ENCODE assay signal across 14 cellular contexts in the genomic region with DNA sequence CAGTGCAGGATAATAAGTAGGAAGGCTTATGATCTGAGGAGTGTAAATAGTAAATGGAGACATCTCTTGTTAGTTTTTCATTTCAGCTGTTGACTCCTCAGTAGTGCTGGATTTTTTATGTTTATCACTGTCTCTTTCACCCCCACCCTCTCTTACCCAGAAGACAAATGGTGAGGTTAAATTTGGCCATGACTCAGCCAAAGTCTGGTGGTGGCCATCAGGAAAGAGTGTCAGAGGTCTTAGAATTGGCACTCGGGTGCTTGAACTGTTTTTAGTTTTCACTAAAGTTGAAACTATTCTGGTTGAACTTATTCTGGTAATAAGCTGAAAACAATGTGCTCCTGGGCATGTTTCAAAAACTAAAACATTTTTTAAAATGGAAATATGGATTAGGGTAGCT.
DNase-seq lines count a peak whose midpoint lies in the region; ATAC-seq and TF ChIP-seq lines count a peak whose summit lies in the region.
"Had no signal": no experiment of that assay in that cellular context is flagged by ENCODE, and none has a peak within 500 bp of the region (broad histone marks: within the 10 kb centered on the region; RNA-seq: fewer than 3 reads in every experiment).

No MANE protein-coding gene starts in this region.

- H3K36me3 ChIP-seq in subcutaneous abdominal adipose tissue (ENCODE audit: control insufficient read depth in 5 of 5, insufficient read depth in 5 of 5, low read length in 5 of 5): no peaks in the 10 kb centered on the region

- peaks cover 0 to 29% (median 10%) of the 10 kb centered on the region in 5 donors for H3K4me1 ChIP-seq in subcutaneous abdominal adipose tissue (ENCODE audit: control insufficient read depth in 5 of 5, insufficient read depth in 5 of 5, low read length in 5 of 5)

- H3K9me3 ChIP-seq in subcutaneous abdominal adipose tissue (ENCODE audit: control insufficient read depth in 5 of 5, low read length in 5 of 5): no peaks in the 10 kb centered on the region

- no peak for TF ChIP-seq CTCF in fibroblast of pulmonary artery (IDR thresholded peaks at IDR 0.05; ENCODE audit: low read length, missing control alignments)

- peak overlapping the region; percentile 8 for H3K27ac ChIP-seq in subcutaneous abdominal adipose tissue (ENCODE audit: low read depth, low read length)

- H3K27me3 ChIP-seq in subcutaneous abdominal adipose tissue (ENCODE audit: control insufficient read depth in 5 of 5, insufficient read depth in 4 of 5, low read length in 5 of 5): no peaks in the 10 kb centered on the region

- H3K9ac ChIP-seq in subcutaneous abdominal adipose tissue (ENCODE audit: low read length in 5 of 5): no peak overlapping the region

- peak; percentile 40; the same call in 2 of the 3 replicates for ATAC-seq in SK-N-SH treated with all-trans-retinoic acid at 6 μM for 48 hours
- no peak for ATAC-seq in HG03159 (IDR thresholded peaks at IDR 0.05; ENCODE audit: unreplicated experiment)

- H3K4me3 ChIP-seq in fibroblast of pulmonary artery (replicated peaks; ENCODE audit: low read depth, low read length): no peak overlapping the region
- H3K4me3 ChIP-seq in subcutaneous abdominal adipose tissue (ENCODE audit: low read depth in 1 of 5, low read length in 5 of 5): no peak overlapping the region

- peak; percentile 61 for DNase-seq in NCI-H510A treated with DMSO at 0.1 percent for 48 hours (lab: John Stamatoyannopoulos, UW)
- no peak for DNase-seq in NCI-H510A (lab: John Stamatoyannopoulos, UW)
- DNase-seq in fibroblast of pulmonary artery (ENCODE audit: low read depth): peak; percentile 31
- DNase-seq in iPS-NIHi11 (ENCODE audit: low spot score): no peak
- DNase-seq in RPMI8226: no peak
- DNase-seq: 8988T; activated naive CD4-positive, alpha-beta T cell treated with anti-CD3 and anti-CD28 coated beads, Interleukin-2, amount 10 ng/mL, durations not matched to agents 7 days and 5 days; activated T-cell treated with anti-CD3 and anti-CD28 coated beads for 4 hours; endodermal cell; glutamatergic neuron; stimulated activated CD4-positive, alpha-beta T cell treated with anti-CD3 and anti-CD28 coated beads, Interleukin-4, amount 100 ng/mL, for 1 hour had no signal

TF ChIP-seq in SK-N-SH treated with all-trans-retinoic acid at 6 μM for 48 hours, 23 proteins besides CTCF, POLR2A, EP300 and RAD21:
- no peak for TF ChIP-seq ZNF8 (CRISPR knock-in tag; IDR thresholded peaks at IDR 0.05)
- TF ChIP-seq ARNTL (CRISPR knock-in tag; IDR thresholded peaks at IDR 0.05; ENCODE audit: borderline replicate concordance, low read depth): no peak
- no peak for TF ChIP-seq GLIS3 (CRISPR knock-in tag; IDR thresholded peaks at IDR 0.05)
- TF ChIP-seq, protein P1, sequence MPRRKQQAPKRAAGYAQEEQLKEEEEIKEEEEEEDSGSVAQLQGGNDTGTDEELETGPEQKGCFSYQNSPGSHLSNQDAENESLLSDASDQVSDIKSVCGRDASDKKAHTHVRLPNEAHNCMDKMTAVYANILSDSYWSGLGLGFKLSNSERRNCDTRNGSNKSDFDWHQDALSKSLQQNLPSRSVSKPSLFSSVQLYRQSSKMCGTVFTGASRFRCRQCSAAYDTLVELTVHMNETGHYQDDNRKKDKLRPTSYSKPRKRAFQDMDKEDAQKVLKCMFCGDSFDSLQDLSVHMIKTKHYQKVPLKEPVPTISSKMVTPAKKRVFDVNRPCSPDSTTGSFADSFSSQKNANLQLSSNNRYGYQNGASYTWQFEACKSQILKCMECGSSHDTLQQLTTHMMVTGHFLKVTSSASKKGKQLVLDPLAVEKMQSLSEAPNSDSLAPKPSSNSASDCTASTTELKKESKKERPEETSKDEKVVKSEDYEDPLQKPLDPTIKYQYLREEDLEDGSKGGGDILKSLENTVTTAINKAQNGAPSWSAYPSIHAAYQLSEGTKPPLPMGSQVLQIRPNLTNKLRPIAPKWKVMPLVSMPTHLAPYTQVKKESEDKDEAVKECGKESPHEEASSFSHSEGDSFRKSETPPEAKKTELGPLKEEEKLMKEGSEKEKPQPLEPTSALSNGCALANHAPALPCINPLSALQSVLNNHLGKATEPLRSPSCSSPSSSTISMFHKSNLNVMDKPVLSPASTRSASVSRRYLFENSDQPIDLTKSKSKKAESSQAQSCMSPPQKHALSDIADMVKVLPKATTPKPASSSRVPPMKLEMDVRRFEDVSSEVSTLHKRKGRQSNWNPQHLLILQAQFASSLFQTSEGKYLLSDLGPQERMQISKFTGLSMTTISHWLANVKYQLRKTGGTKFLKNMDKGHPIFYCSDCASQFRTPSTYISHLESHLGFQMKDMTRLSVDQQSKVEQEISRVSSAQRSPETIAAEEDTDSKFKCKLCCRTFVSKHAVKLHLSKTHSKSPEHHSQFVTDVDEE (CRISPR knock-in tag; IDR thresholded peaks at IDR 0.05): no peak
- TF ChIP-seq SNAI2 (CRISPR knock-in tag; IDR thresholded peaks at IDR 0.05): no peak
- TF ChIP-seq ZFP3 (CRISPR knock-in tag; IDR thresholded peaks at IDR 0.05): no peak
- no peak for TF ChIP-seq TCF4 (CRISPR knock-in tag; IDR thresholded peaks at IDR 0.05; ENCODE audit: borderline replicate concordance)
- TF ChIP-seq, protein P2, sequence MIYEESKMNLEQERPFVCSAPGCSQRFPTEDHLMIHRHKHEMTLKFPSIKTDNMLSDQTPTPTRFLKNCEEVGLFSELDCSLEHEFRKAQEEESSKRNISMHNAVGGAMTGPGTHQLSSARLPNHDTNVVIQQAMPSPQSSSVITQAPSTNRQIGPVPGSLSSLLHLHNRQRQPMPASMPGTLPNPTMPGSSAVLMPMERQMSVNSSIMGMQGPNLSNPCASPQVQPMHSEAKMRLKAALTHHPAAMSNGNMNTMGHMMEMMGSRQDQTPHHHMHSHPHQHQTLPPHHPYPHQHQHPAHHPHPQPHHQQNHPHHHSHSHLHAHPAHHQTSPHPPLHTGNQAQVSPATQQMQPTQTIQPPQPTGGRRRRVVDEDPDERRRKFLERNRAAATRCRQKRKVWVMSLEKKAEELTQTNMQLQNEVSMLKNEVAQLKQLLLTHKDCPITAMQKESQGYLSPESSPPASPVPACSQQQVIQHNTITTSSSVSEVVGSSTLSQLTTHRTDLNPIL (CRISPR knock-in tag; IDR thresholded peaks at IDR 0.05; ENCODE audit: low read depth): no peak
- no peak for TF ChIP-seq RARB (CRISPR knock-in tag; IDR thresholded peaks at IDR 0.05)
- TF ChIP-seq TOX (CRISPR knock-in tag; IDR thresholded peaks at IDR 0.05; ENCODE audit: borderline replicate concordance): no peak
- TF ChIP-seq ZNF565 (CRISPR knock-in tag; conservative IDR thresholded peaks at IDR 0.05; ENCODE audit: low read depth): no peak

Comparison
In these comparisons a context has a peak if more than half of its experiments do, and no peak if none do; other contexts are left out.
1. DNase-seq: peak in NCI-H510A treated with DMSO at 0.1 percent for 48 hours (single experiment) and fibroblast of pulmonary artery (single experiment); none in NCI-H510A (single experiment), iPS-NIHi11 (single experiment) and RPMI8226 (single experiment).